1 cellular context compared by ENCODE assay signal in the genomic region with DNA sequence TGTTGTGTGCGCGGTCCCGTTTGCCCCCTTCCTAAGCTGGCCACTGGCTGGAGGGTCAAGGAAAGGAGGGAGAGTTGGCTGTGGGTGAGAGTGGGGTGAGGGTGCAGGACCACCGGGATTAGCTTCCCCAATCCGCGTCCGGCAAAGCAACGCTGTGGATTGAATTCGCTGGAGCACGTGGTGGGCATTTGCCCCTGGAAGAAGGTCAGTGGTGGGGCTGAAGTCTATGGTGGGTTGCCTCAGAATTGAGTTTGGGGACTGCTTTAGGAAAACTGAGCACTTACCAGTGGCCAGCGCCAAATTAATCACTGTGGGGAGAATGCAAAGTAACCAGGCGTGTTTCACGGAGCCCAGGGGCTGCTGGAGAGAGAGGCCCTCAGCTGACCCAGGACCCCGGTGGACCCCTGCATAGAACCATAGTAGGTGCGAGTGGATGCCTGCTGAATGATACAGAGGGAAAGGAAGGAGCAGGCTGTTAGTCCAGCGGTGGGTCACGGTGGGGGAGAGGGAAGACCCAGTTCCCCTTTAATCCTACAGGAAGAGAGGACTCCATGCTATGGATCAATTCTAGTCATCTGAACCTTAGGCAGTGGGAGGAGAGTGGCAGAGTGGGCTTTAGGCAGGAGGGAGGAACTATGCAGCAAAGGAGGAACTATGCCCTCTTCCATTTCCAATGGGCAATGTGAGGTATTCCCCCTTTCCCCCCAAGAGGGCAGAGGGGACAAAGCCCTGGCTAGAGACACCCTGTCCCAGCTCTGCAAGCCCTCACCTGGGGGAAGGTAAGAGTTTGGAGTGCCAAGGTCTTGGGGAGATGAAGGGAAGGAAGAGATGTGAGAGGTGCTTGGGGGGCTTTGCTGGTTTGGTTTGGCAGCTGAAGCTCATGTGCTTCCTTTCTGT.
A peak's percentile ranks its signal among the peaks of the same experiment; 100 is the strongest.
TF ChIP-seq lines count a peak whose summit lies in the region.

No MANE protein-coding gene starts in this region.

TF ChIP-seq in K562, 482 proteins besides CTCF, POLR2A, EP300 and RAD21 (continued from another document and continues in another):
- TF ChIP-seq, protein P1, sequence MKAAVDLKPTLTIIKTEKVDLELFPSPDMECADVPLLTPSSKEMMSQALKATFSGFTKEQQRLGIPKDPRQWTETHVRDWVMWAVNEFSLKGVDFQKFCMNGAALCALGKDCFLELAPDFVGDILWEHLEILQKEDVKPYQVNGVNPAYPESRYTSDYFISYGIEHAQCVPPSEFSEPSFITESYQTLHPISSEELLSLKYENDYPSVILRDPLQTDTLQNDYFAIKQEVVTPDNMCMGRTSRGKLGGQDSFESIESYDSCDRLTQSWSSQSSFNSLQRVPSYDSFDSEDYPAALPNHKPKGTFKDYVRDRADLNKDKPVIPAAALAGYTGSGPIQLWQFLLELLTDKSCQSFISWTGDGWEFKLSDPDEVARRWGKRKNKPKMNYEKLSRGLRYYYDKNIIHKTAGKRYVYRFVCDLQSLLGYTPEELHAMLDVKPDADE (conservative IDR thresholded peaks at IDR 0.05; ENCODE audit: control insufficient read depth, low read depth, low read length): no peak
- TF ChIP-seq CBX1 (IDR thresholded peaks at IDR 0.05; ENCODE audit: low read depth) (no peak), E2F8 (IDR thresholded peaks at IDR 0.05; ENCODE audit: low read depth, partially characterized antibody) (no peak), GTF2A2 (tag; IDR thresholded peaks at IDR 0.05) (no peak), SAFB2 (IDR thresholded peaks at IDR 0.05; ENCODE audit: borderline replicate concordance, low read depth, low read length, severe bottlenecking) (no peak), ZNF586 (CRISPR knock-in tag; conservative IDR thresholded peaks at IDR 0.05) (no peak), ZNF282 (CRISPR knock-in tag; IDR thresholded peaks at IDR 0.05) (no peak), HDAC1 (IDR thresholded peaks at IDR 0.05) (peak in 1 of 2 experiments; percentile 15; a peak in 1 of 4 replicates), TAF7 (tag; IDR thresholded peaks at IDR 0.05) (no peak), ZNF41 (CRISPR knock-in tag; conservative IDR thresholded peaks at IDR 0.05) (0 out of 2 replicates have a peak, but pooled peaks have one; percentile 30), ARHGAP35 (IDR thresholded peaks at IDR 0.05; ENCODE audit: partially characterized antibody) (no peak), KAT7 (CRISPR knock-in tag; IDR thresholded peaks at IDR 0.05; ENCODE audit: borderline replicate concordance) (0 out of 2 replicates have a peak, but pooled peaks have one; percentile 64), MBD1 (CRISPR knock-in tag; IDR thresholded peaks at IDR 0.05) (no peak), RBFOX2 (IDR thresholded peaks at IDR 0.05; ENCODE audit: low read depth, low read length) (peak; percentile 56), ZNF584 (CRISPR knock-in tag; IDR thresholded peaks at IDR 0.05; ENCODE audit: low read depth) (no peak), KHSRP (IDR thresholded peaks at IDR 0.05) (no peak), ARID2 (IDR thresholded peaks at IDR 0.05) (no peak), ZNF57 (CRISPR knock-in tag; IDR thresholded peaks at IDR 0.05) (0 out of 2 replicates have a peak, but pooled peaks have one; percentile 33), ZHX1 (conservative IDR thresholded peaks at IDR 0.05; ENCODE audit: low read length) (no peak), SMARCA4 (IDR thresholded peaks at IDR 0.05) (no peak), ZNF589 (CRISPR knock-in tag; IDR thresholded peaks at IDR 0.05; ENCODE audit: low read depth) (no peak), MEF2A (IDR thresholded peaks at IDR 0.05; ENCODE audit: control insufficient read depth, low read depth, low read length) (no peak)
- TF ChIP-seq, protein P2, sequence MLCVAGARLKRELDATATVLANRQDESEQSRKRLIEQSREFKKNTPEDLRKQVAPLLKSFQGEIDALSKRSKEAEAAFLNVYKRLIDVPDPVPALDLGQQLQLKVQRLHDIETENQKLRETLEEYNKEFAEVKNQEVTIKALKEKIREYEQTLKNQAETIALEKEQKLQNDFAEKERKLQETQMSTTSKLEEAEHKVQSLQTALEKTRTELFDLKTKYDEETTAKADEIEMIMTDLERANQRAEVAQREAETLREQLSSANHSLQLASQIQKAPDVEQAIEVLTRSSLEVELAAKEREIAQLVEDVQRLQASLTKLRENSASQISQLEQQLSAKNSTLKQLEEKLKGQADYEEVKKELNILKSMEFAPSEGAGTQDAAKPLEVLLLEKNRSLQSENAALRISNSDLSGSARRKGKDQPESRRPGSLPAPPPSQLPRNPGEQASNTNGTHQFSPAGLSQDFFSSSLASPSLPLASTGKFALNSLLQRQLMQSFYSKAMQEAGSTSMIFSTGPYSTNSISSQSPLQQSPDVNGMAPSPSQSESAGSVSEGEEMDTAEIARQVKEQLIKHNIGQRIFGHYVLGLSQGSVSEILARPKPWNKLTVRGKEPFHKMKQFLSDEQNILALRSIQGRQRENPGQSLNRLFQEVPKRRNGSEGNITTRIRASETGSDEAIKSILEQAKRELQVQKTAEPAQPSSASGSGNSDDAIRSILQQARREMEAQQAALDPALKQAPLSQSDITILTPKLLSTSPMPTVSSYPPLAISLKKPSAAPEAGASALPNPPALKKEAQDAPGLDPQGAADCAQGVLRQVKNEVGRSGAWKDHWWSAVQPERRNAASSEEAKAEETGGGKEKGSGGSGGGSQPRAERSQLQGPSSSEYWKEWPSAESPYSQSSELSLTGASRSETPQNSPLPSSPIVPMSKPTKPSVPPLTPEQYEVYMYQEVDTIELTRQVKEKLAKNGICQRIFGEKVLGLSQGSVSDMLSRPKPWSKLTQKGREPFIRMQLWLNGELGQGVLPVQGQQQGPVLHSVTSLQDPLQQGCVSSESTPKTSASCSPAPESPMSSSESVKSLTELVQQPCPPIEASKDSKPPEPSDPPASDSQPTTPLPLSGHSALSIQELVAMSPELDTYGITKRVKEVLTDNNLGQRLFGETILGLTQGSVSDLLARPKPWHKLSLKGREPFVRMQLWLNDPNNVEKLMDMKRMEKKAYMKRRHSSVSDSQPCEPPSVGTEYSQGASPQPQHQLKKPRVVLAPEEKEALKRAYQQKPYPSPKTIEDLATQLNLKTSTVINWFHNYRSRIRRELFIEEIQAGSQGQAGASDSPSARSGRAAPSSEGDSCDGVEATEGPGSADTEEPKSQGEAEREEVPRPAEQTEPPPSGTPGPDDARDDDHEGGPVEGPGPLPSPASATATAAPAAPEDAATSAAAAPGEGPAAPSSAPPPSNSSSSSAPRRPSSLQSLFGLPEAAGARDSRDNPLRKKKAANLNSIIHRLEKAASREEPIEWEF (CRISPR knock-in tag; IDR thresholded peaks at IDR 0.05): 0 out of 2 replicates have a peak, but pooled peaks have one; percentile 42
- TF ChIP-seq, protein P3, sequence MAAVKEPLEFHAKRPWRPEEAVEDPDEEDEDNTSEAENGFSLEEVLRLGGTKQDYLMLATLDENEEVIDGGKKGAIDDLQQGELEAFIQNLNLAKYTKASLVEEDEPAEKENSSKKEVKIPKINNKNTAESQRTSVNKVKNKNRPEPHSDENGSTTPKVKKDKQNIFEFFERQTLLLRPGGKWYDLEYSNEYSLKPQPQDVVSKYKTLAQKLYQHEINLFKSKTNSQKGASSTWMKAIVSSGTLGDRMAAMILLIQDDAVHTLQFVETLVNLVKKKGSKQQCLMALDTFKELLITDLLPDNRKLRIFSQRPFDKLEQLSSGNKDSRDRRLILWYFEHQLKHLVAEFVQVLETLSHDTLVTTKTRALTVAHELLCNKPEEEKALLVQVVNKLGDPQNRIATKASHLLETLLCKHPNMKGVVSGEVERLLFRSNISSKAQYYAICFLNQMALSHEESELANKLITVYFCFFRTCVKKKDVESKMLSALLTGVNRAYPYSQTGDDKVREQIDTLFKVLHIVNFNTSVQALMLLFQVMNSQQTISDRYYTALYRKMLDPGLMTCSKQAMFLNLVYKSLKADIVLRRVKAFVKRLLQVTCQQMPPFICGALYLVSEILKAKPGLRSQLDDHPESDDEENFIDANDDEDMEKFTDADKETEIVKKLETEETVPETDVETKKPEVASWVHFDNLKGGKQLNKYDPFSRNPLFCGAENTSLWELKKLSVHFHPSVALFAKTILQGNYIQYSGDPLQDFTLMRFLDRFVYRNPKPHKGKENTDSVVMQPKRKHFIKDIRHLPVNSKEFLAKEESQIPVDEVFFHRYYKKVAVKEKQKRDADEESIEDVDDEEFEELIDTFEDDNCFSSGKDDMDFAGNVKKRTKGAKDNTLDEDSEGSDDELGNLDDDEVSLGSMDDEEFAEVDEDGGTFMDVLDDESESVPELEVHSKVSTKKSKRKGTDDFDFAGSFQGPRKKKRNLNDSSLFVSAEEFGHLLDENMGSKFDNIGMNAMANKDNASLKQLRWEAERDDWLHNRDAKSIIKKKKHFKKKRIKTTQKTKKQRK (IDR thresholded peaks at IDR 0.05; ENCODE audit: borderline replicate concordance, low read depth, low read length): no peak
- TF ChIP-seq, protein P4, sequence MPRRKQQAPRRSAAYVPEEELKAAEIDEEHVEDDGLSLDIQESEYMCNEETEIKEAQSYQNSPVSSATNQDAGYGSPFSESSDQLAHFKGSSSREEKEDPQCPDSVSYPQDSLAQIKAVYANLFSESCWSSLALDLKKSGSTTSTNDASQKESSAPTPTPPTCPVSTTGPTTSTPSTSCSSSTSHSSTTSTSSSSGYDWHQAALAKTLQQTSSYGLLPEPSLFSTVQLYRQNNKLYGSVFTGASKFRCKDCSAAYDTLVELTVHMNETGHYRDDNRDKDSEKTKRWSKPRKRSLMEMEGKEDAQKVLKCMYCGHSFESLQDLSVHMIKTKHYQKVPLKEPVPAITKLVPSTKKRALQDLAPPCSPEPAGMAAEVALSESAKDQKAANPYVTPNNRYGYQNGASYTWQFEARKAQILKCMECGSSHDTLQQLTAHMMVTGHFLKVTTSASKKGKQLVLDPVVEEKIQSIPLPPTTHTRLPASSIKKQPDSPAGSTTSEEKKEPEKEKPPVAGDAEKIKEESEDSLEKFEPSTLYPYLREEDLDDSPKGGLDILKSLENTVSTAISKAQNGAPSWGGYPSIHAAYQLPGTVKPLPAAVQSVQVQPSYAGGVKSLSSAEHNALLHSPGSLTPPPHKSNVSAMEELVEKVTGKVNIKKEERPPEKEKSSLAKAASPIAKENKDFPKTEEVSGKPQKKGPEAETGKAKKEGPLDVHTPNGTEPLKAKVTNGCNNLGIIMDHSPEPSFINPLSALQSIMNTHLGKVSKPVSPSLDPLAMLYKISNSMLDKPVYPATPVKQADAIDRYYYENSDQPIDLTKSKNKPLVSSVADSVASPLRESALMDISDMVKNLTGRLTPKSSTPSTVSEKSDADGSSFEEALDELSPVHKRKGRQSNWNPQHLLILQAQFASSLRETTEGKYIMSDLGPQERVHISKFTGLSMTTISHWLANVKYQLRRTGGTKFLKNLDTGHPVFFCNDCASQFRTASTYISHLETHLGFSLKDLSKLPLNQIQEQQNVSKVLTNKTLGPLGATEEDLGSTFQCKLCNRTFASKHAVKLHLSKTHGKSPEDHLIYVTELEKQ (CRISPR knock-in tag; IDR thresholded peaks at IDR 0.05): no peak
- TF ChIP-seq, protein P5, sequence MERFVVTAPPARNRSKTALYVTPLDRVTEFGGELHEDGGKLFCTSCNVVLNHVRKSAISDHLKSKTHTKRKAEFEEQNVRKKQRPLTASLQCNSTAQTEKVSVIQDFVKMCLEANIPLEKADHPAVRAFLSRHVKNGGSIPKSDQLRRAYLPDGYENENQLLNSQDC (CRISPR knock-in tag; IDR thresholded peaks at IDR 0.05): no peak
- TF ChIP-seq, protein P6, sequence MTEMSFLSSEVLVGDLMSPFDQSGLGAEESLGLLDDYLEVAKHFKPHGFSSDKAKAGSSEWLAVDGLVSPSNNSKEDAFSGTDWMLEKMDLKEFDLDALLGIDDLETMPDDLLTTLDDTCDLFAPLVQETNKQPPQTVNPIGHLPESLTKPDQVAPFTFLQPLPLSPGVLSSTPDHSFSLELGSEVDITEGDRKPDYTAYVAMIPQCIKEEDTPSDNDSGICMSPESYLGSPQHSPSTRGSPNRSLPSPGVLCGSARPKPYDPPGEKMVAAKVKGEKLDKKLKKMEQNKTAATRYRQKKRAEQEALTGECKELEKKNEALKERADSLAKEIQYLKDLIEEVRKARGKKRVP (CRISPR knock-in tag; IDR thresholded peaks at IDR 0.05): no peak
